1 cellular context compared by ENCODE assay signal in genomic region chr2:119419803-119420508, GRCh38.
TF ChIP-seq lines count a peak whose summit lies in the region.

No MANE protein-coding gene starts in this region.

TF ChIP-seq in HepG2, 621 proteins besides CTCF, POLR2A, EP300 and RAD21:
- no peak for TF ChIP-seq SIX4 (CRISPR knock-in tag; IDR thresholded peaks at IDR 0.05)
- no peak for TF ChIP-seq THAP8 (CRISPR knock-in tag; IDR thresholded peaks at IDR 0.05; ENCODE audit: borderline replicate concordance)
- no peak for TF ChIP-seq NCOR1 (IDR thresholded peaks at IDR 0.05; ENCODE audit: borderline replicate concordance, low read length)
- no peak for TF ChIP-seq ZNF619 (CRISPR knock-in tag; IDR thresholded peaks at IDR 0.05)
- no peak for TF ChIP-seq ZNF367 (CRISPR knock-in tag; IDR thresholded peaks at IDR 0.05; ENCODE audit: borderline replicate concordance)
- TF ChIP-seq CENPT (CRISPR knock-in tag; IDR thresholded peaks at IDR 0.05; ENCODE audit: low read depth), result no peak
- no peak for TF ChIP-seq PAWR (CRISPR knock-in tag; IDR thresholded peaks at IDR 0.05; ENCODE audit: borderline replicate concordance)
- no peak for TF ChIP-seq ZFP36L1 (CRISPR knock-in tag; IDR thresholded peaks at IDR 0.05)
